Comparison of ENCODE assay signal across 12 cellular contexts in genomic region chr17:83204230-83204725, GRCh38.
DNase-seq lines count a peak whose midpoint lies in the region; ATAC-seq and TF ChIP-seq lines count a peak whose summit lies in the region.
"Had no signal": no experiment of that assay in that cellular context is flagged by ENCODE, and none has a peak within 500 bp of the region (broad histone marks: within the 10 kb centered on the region; RNA-seq: fewer than 3 reads in every experiment).

No MANE protein-coding gene starts in this region.

- H3K4me1 Mint-ChIP-seq in activated T-helper 1 cell treated with anti-CD3 and anti-CD28 coated beads, Interleukin-12 subunit alpha, Interleukin-12 subunit beta, Interleukin-2, Interleukin-4 antibody, amounts not matched to agents 30 ng/mL and 10 ng/mL and 1 ng/mL, durations not matched to agents 14 hours and 24 hours and 36 hours (ENCODE audit: low read depth) = peaks cover 38% of the 10 kb centered on the region
- H3K4me1 Mint-ChIP-seq: endodermal cell had no signal

- H3K36me3 ChIP-seq in muscle layer of duodenum (ENCODE audit: control insufficient read depth in 1 of 2, insufficient read depth in 2 of 2, low read length in 2 of 2) (no peaks in the 10 kb centered on the region), suprapubic skin (no peaks in the 10 kb centered on the region)

- H3K27ac ChIP-seq in muscle layer of duodenum (ENCODE audit: low read length) (peak overlapping the region; percentile 80), suprapubic skin (peak overlapping the region; percentile 94)

- 84% methylated on average over 6 of the region's 9 CpGs for WGBS in suprapubic skin

- TF ChIP-seq CTCF in suprapubic skin (IDR thresholded peaks at IDR 0.05) = no peak

- no peaks in the 10 kb centered on the region for H3K4me1 ChIP-seq in muscle layer of duodenum (ENCODE audit: control insufficient read depth in 1 of 2, insufficient read depth in 2 of 2, low read length in 2 of 2)
- peaks cover 53% of the 10 kb centered on the region for H3K4me1 ChIP-seq in suprapubic skin

- no peaks in the 10 kb centered on the region for H3K27me3 ChIP-seq in muscle layer of duodenum (ENCODE audit: low read depth, low read length)
- no peaks in the 10 kb centered on the region for H3K27me3 ChIP-seq in suprapubic skin

- H3K4me3 ChIP-seq in muscle layer of duodenum (ENCODE audit: low read depth in 1 of 2, low read length in 2 of 2) (no peak overlapping the region), suprapubic skin (no peak overlapping the region)

- DNase-seq in activated CD8-positive, alpha-beta memory T cell treated with anti-CD3 and anti-CD28 coated beads for 24 hours = peak; percentile 53
- DNase-seq in activated CD8-positive, alpha-beta memory T cell treated with anti-CD3 and anti-CD28 coated beads, Interleukin-2, amount 50 U/mL, for 4 hours = no peak
- peak; percentile 0 for DNase-seq in activated T-helper 1 cell treated with anti-CD3 and anti-CD28 coated beads, Interleukin-12 subunit alpha, Interleukin-12 subunit beta, Interleukin-2, Interleukin-4 antibody, amounts not matched to agents 30 ng/mL and 10 ng/mL and 1 ng/mL, durations not matched to agents 14 hours and 24 hours and 36 hours (ENCODE audit: low spot score)
- DNase-seq in suprapubic skin (ENCODE audit: low spot score in 2 of 2) (no peak), DMS53 (lab: John Stamatoyannopoulos, UW) (no peak)
- DNase-seq: endodermal cell, Karpas-422, NCI-H2107, trophoblast cell had no signal

- H3K9me3 Mint-ChIP-seq in activated T-helper 1 cell treated with anti-CD3 and anti-CD28 coated beads, Interleukin-12 subunit alpha, Interleukin-12 subunit beta, Interleukin-2, Interleukin-4 antibody, amounts not matched to agents 30 ng/mL and 10 ng/mL and 1 ng/mL, durations not matched to agents 14 hours and 24 hours and 36 hours = no peaks in the 10 kb centered on the region

- H3K9me3 ChIP-seq in muscle layer of duodenum (ENCODE audit: control insufficient read depth in 1 of 2, low read length in 2 of 2) (no peaks in the 10 kb centered on the region), suprapubic skin (no peaks in the 10 kb centered on the region)

- no peaks in the 10 kb centered on the region for H3K27me3 Mint-ChIP-seq in activated T-helper 1 cell treated with anti-CD3 and anti-CD28 coated beads, Interleukin-12 subunit alpha, Interleukin-12 subunit beta, Interleukin-2, Interleukin-4 antibody, amounts not matched to agents 30 ng/mL and 10 ng/mL and 1 ng/mL, durations not matched to agents 14 hours and 24 hours and 36 hours (ENCODE audit: insufficient read depth)

- ATAC-seq in HG03135 (IDR thresholded peaks at IDR 0.05; ENCODE audit: unreplicated experiment) (no peak), HG03139 (IDR thresholded peaks at IDR 0.05; ENCODE audit: unreplicated experiment) (no peak)

- no peak overlapping the region for H3K27ac Mint-ChIP-seq in activated T-helper 1 cell treated with anti-CD3 and anti-CD28 coated beads, Interleukin-12 subunit alpha, Interleukin-12 subunit beta, Interleukin-2, Interleukin-4 antibody, amounts not matched to agents 30 ng/mL and 10 ng/mL and 1 ng/mL, durations not matched to agents 14 hours and 24 hours and 36 hours
- H3K27ac Mint-ChIP-seq: endodermal cell had no signal

- H3K4me3 Mint-ChIP-seq in activated T-helper 1 cell treated with anti-CD3 and anti-CD28 coated beads, Interleukin-12 subunit alpha, Interleukin-12 subunit beta, Interleukin-2, Interleukin-4 antibody, amounts not matched to agents 30 ng/mL and 10 ng/mL and 1 ng/mL, durations not matched to agents 14 hours and 24 hours and 36 hours = no peak overlapping the region
- H3K4me3 Mint-ChIP-seq: endodermal cell had no signal

- no peak for TF ChIP-seq EP300 in suprapubic skin (IDR thresholded peaks at IDR 0.05)

- no peak for TF ChIP-seq POLR2A in suprapubic skin (IDR thresholded peaks at IDR 0.05)

- peaks cover 2% of the 10 kb centered on the region for H3K36me3 Mint-ChIP-seq in activated T-helper 1 cell treated with anti-CD3 and anti-CD28 coated beads, Interleukin-12 subunit alpha, Interleukin-12 subunit beta, Interleukin-2, Interleukin-4 antibody, amounts not matched to agents 30 ng/mL and 10 ng/mL and 1 ng/mL, durations not matched to agents 14 hours and 24 hours and 36 hours (ENCODE audit: low read depth)

- intact Hi-C loops in activated T-helper 1 cell treated with anti-CD3 and anti-CD28 coated beads, Interleukin-12 subunit alpha, Interleukin-12 subunit beta, Interleukin-2, Interleukin-4 antibody, amounts not matched to agents 30 ng/mL and 10 ng/mL and 1 ng/mL, durations not matched to agents 14 hours and 24 hours and 36 hours (cut with micrococcal nuclease) = no loop called here

Comparison
In these comparisons a context has a peak if more than half of its experiments do, and no peak if none do; other contexts are left out.
1. DNase-seq: peak in activated CD8-positive, alpha-beta memory T cell treated with anti-CD3 and anti-CD28 coated beads for 24 hours (single experiment) and activated T-helper 1 cell treated with anti-CD3 and anti-CD28 coated beads, Interleukin-12 subunit alpha, Interleukin-12 subunit beta, Interleukin-2, Interleukin-4 antibody, amounts not matched to agents 30 ng/mL and 10 ng/mL and 1 ng/mL, durations not matched to agents 14 hours and 24 hours and 36 hours (single experiment); none in activated CD8-positive, alpha-beta memory T cell treated with anti-CD3 and anti-CD28 coated beads, Interleukin-2, amount 50 U/mL, for 4 hours (single experiment), suprapubic skin (0 of 2) and DMS53 (single experiment).